In the genomic region with DNA sequence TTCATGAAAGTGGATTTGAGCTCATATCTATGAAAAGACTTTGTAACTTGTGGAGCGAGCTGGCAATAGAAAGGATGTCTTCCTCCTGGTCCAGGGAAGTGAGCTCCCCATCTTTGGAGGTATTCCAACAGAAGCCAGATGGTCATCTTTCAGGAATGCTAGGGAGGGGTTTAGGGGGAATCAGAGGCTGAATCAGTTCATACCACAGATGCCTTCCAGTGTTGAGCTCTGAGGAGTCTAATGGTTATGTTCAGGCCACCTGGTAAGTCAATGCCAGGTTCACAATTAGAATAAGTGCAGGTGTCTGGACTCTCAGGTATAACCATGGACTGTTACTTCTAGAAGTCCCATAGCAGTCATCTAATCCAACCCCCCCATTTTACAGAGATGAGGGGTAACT, we compare ENCODE assay signal across 14 cellular contexts.
DNase-seq lines count a peak whose midpoint lies in the region; ATAC-seq lines count a peak whose summit lies in the region.
"Had no signal": no experiment of that assay in that cellular context is flagged by ENCODE, and none has a peak within 500 bp of the region (broad histone marks: within the 10 kb centered on the region; RNA-seq: fewer than 3 reads in every experiment).

No MANE protein-coding gene starts in this region.

- WGBS in right cardiac atrium: 65% methylated on average over 1 of the region's 1 CpG

- peak; percentile 27 for DNase-seq in cardiac septum (ENCODE audit: low spot score)
- DNase-seq in right cardiac atrium: no peak
- DNase-seq in SW 1271 (lab: John Stamatoyannopoulos, UW): peak; percentile 26 to 52
- peak; percentile 57 for DNase-seq in fibroblast of the conjunctiva (ENCODE audit: low read depth)
- no peak for DNase-seq in sciatic nerve (ENCODE audit: low spot score)
- no peak for DNase-seq in activated CD8-positive, alpha-beta memory T cell treated with anti-CD3 and anti-CD28 coated beads, Interleukin-2, amount 50 U/mL, for 48 hours
- DNase-seq in NCI-H524 treated with DMSO at 0.1 percent for 48 hours (lab: John Stamatoyannopoulos, UW): no peak
- DNase-seq: activated B cell treated with CpG ODN at 0.5 μM for 24 hours; immature natural killer cell; NCI-H2107; nephron progenitor cell; stimulated activated CD4-positive, alpha-beta T cell treated with anti-CD3 and anti-CD28 coated beads, Interleukin-15, amount 100 ng/mL, for 24 hours had no signal

- H3K27ac ChIP-seq in right cardiac atrium (ENCODE audit: low read length): no peak overlapping the region

- no peaks in the 10 kb centered on the region for H3K9me3 ChIP-seq in right cardiac atrium (ENCODE audit: control insufficient read depth, low read length)

- H3K4me3 ChIP-seq in right cardiac atrium (ENCODE audit: low read length): no peak overlapping the region

- H3K4me1 ChIP-seq in right cardiac atrium (ENCODE audit: control insufficient read depth, insufficient read depth, low read length): no peaks in the 10 kb centered on the region

- intact Hi-C loops in cardiac septum (cut with DNase I) (no loop called here), right cardiac atrium (cut with DNase I) (no loop called here), sciatic nerve (cut with DNase I) (no loop called here)

- ATAC-seq in right cardiac atrium (no peak), sciatic nerve (no peak), HG03378 (IDR thresholded peaks at IDR 0.05; ENCODE audit: unreplicated experiment) (no peak)
- ATAC-seq: Panc1 had no signal

- no peaks in the 10 kb centered on the region for H3K27me3 ChIP-seq in right cardiac atrium (ENCODE audit: control insufficient read depth, insufficient read depth)

Comparison
In these comparisons a context has a peak if more than half of its experiments do, and no peak if none do; other contexts are left out.
1. DNase-seq: peak in cardiac septum (single experiment), SW 1271 (2 of 2) and fibroblast of the conjunctiva (single experiment); none in right cardiac atrium (0 of 3), sciatic nerve (single experiment), activated CD8-positive, alpha-beta memory T cell treated with anti-CD3 and anti-CD28 coated beads, Interleukin-2, amount 50 U/mL, for 48 hours (single experiment) and NCI-H524 treated with DMSO at 0.1 percent for 48 hours (single experiment).